Comparison of ENCODE assay signal across 11 cellular contexts in the genomic region with DNA sequence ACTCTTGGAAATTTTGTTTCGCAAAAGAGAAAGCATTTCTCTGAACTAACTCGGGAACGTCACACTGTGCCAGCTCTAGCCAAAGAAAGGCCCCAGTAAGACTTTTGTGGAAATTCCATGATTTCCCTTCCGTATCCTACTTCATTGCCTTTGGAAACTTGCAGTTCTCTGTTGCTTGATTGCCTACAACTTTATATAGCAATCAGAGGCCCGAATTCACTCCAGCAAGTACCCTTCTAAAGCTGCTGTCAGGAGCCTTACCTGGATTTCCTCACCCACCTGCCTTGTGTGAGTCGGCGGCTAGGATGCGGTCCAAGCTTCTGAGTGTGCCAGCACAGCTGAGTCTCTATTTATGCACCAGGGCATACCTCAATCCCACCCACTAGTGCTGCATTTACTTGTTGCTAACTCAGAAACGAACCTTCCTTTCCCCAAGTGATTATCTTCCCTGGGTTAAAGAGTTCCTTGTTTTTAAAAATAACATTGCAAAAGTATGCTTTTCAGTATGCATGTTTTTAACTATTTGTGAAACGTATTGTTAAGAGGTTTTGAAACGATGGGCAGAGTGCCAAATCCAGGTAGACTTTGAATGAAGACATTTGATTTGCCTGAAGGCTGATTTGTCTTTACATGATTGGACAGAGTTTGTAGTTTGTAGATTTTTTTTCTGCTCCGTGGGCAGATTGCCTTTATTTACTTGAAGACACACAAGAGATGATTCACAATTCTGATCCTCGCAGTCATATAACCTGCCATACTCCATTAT. TPM values are rescaled to one million over a fixed set of nuclear protein-coding genes. Genes with fewer than 3 reads are reported as not detected.
A peak's percentile ranks its signal among the peaks of the same experiment; 100 is the strongest.
DNase-seq lines count a peak whose midpoint lies in the region; ATAC-seq and TF ChIP-seq lines count a peak whose summit lies in the region.
"Had no signal": no experiment of that assay in that cellular context is flagged by ENCODE, and none has a peak within 500 bp of the region (broad histone marks: within the 10 kb centered on the region; RNA-seq: fewer than 3 reads in every experiment).

A gene (minus strand): TSS at position 326 of the 766 bp plus-strand sequence. CDS start 3,203 bp downstream, outside the sequence.

- no peaks in the 10 kb centered on the region for H3K79me2 ChIP-seq in smooth muscle cell (ENCODE audit: low read depth)

- H3K9me3 ChIP-seq in Panc1 (ENCODE audit: control insufficient read depth, insufficient read depth, low read depth, low read length) (no peaks in the 10 kb centered on the region), smooth muscle cell (replicated peaks; ENCODE audit: low read depth) (no peaks in the 10 kb centered on the region)

- H3K27ac ChIP-seq in Panc1 (ENCODE audit: low read length) (peak within 1 kb of the TSS; percentile 96), smooth muscle cell (ENCODE audit: low read depth) (no peak within 1 kb of the TSS)

- POLR2A ChIA-PET in Panc1 (lab: Charles Lee) = interaction anchor here (0.7 to 0.9 kb wide), 2 partner anchors 43 to 44 kb away, joined by 3 to 5 read pairs; no protein-coding TSS in a partner anchor

- in situ Hi-C loops in Panc1 (cut with HindIII; ENCODE audit: low pct_unique_long_range_greater_than_20kb, low sequenced_read_pairs) = no loop called here

- TF ChIP-seq CTCF in LNCaP clone FGC (IDR thresholded peaks at IDR 0.05; ENCODE audit: control insufficient read depth, extremely low read depth, insufficient read depth) (no peak), Panc1 (IDR thresholded peaks at IDR 0.05) (no peak), smooth muscle cell (IDR thresholded peaks at IDR 0.05; ENCODE audit: borderline replicate concordance, insufficient read depth, poor library complexity, severe bottlenecking) (no peak)

- H3K4me2 ChIP-seq in smooth muscle cell = no peak within 1 kb of the TSS

- H3K36me3 ChIP-seq in Panc1 (ENCODE audit: control insufficient read depth, insufficient read depth, low read length) = 0 out of 2 replicates have a peak, but pooled peaks cover 2% of the 10 kb centered on the region
- no peaks in the 10 kb centered on the region for H3K36me3 ChIP-seq in smooth muscle cell (ENCODE audit: low read depth)

- DNase-seq in LNCaP clone FGC (ENCODE audit: low read depth) (peak; percentile 86), Panc1 (ENCODE audit: low read depth, low spot score) (no peak), iPS-NIHi11 (ENCODE audit: low spot score) (peak; percentile 31), smooth muscle cell (lab: John Stamatoyannopoulos, UW; ENCODE audit: unreplicated experiment) (no peak), UCSD-AML1 (lab: John Stamatoyannopoulos, UW; ENCODE audit: unreplicated experiment) (no peak), T-helper 2 cell (no peak), erythroblast (lab: John Stamatoyannopoulos, UW) (no peak)
- DNase-seq: activated T-cell treated with anti-CD3 and anti-CD28 coated beads, Interleukin-2, amount 50 U/mL, for 48 hours; naive thymus-derived CD8-positive, alpha-beta T cell; stimulated activated CD8-positive, alpha-beta memory T cell treated with anti-CD3 and anti-CD28 coated beads, Interleukin-4, amount 100 ng/mL, for 48 hours had no signal

- H3K4me1 ChIP-seq in Panc1 (ENCODE audit: control insufficient read depth, insufficient read depth, low read length) (peaks cover 42% of the 10 kb centered on the region), smooth muscle cell (ENCODE audit: low read depth) (no peaks in the 10 kb centered on the region)

- H3K27me3 ChIP-seq in Panc1 (ENCODE audit: control insufficient read depth, insufficient read depth, low read length) (no peaks in the 10 kb centered on the region), smooth muscle cell (ENCODE audit: low read depth) (no peaks in the 10 kb centered on the region)

- intact Hi-C loops in Panc1 (cut with micrococcal nuclease; ENCODE audit: unreplicated experiment) = loop anchor here (2.0 to 5.0 kb wide), 2 partner anchors 42 to 103 kb away; no protein-coding TSS in a partner anchor

- TF ChIP-seq POLR2A in erythroblast (IDR thresholded peaks at IDR 0.05; ENCODE audit: low read length) = no peak

- CTCF ChIA-PET in Panc1 (lab: Charles Lee) = interaction anchor here (0.7 to 0.8 kb wide), 2 partner anchors 27 to 215 kb away, joined by 3 read pairs; no protein-coding TSS in a partner anchor

- peak; percentile 87 for ATAC-seq in Panc1
- ATAC-seq: naive thymus-derived CD8-positive, alpha-beta T cell had no signal

- no peak within 1 kb of the TSS for H3K9ac ChIP-seq in smooth muscle cell (ENCODE audit: low read depth)

- no TSS peak for BruUV-seq in Panc1 (replicated peaks; lab: Mats Ljungman, UMichigan)

- H3F3A ChIP-seq in smooth muscle cell (ENCODE audit: low read depth) = no peaks in the 10 kb centered on the region

- H3K4me3 ChIP-seq in LNCaP clone FGC (ENCODE audit: low read depth, low read length) (peak within 1 kb of the TSS; percentile 0; the same call in 1 of the 2 replicates), Panc1 (ENCODE audit: low read depth in 2 of 2, low read length in 2 of 2) (peak within 1 kb of the TSS; percentile 49 to 73), smooth muscle cell (peak within 1 kb of the TSS; percentile 26)

- no peak within 1 kb of the TSS for H2AFZ ChIP-seq in smooth muscle cell (ENCODE audit: low read depth)

- whole genome bisulfite sequencing in smooth muscle cell (ENCODE audit: low lambda C conversion rate) = 88% methylated on average over 13 of the region's 13 CpGs

- no peaks in the 10 kb centered on the region for H4K20me1 ChIP-seq in smooth muscle cell (ENCODE audit: low read depth)

RNA-seq across cellular contexts. Expression of the gene that starts here (rescaled TPM):
- 147 TPM for total RNA-seq in Panc1 (2021; ENCODE audit: unreplicated experiment)
- polyA plus RNA-seq in Panc1 (2012; ENCODE audit: insufficient read length) = 128 TPM
- total RNA-seq in smooth muscle cell = 10.6 and 25.0 TPM in 2 replicates
- polyA plus RNA-seq in smooth muscle cell = 1.2 and 20.6 TPM in 2 replicates
- total RNA-seq: endothelial cell of umbilical vein; naive thymus-derived CD8-positive, alpha-beta T cell had no signal
- polyA plus RNA-seq: endothelial cell of umbilical vein; naive thymus-derived CD8-positive, alpha-beta T cell had no signal

Comparison
In these comparisons a context has a peak if more than half of its experiments do, and no peak if none do; other contexts are left out.
1. DNase-seq: peak in LNCaP clone FGC (single experiment) and iPS-NIHi11 (single experiment); none in Panc1 (single experiment), smooth muscle cell (single experiment), UCSD-AML1 (single experiment), T-helper 2 cell (0 of 5) and erythroblast (0 of 2).
2. H3K4me3 ChIP-seq: peak in every context shown above with its lines; median percentile 61 in Panc1; 26 in smooth muscle cell; 0 in LNCaP clone FGC.